15 cellular contexts compared by ENCODE assay signal in genomic region chr6:35305117-35305516, GRCh38. TPM values are rescaled to one million over a fixed set of nuclear protein-coding genes. Genes with fewer than 3 reads are reported as not detected.
DNase-seq lines count a peak whose midpoint lies in the region; ATAC-seq and TF ChIP-seq lines count a peak whose summit lies in the region.
"Had no signal": no experiment of that assay in that cellular context is flagged by ENCODE, and none has a peak within 500 bp of the region (broad histone marks: within the 10 kb centered on the region; RNA-seq: fewer than 3 reads in every experiment).

No MANE protein-coding gene starts in this region.

- DNase-seq in activated naive CD4-positive, alpha-beta T cell treated with anti-CD3 and anti-CD28 coated beads, Interleukin-2, amount 10 ng/mL, durations not matched to agents 7 days and 5 days: peak; percentile 38
- no peak for DNase-seq in activated naive CD4-positive, alpha-beta T cell (lab: John Stamatoyannopoulos, UW)
- DNase-seq in activated CD4-positive, alpha-beta memory T cell treated with anti-CD3 and anti-CD28 coated beads for 36 hours: peak; percentile 53
- no peak for DNase-seq in activated CD8-positive, alpha-beta memory T cell treated with anti-CD3 and anti-CD28 coated beads, Interleukin-2, amount 10 ng/mL, durations not matched to agents 7 days and 5 days
- no peak for DNase-seq in naive thymus-derived CD8-positive, alpha-beta T cell
- DNase-seq: NCI-H146; NCI-H446; stimulated activated naive CD8-positive, alpha-beta T cell treated with anti-CD3 and anti-CD28 coated beads, Interleukin-15, amount 100 ng/mL, for 72 hours; uterus had no signal

- H3K27me3 ChIP-seq in neutrophil: no peaks in the 10 kb centered on the region
- H3K27me3 ChIP-seq: uterus had no signal

- intact Hi-C loops in activated CD4-positive, alpha-beta memory T cell treated with anti-CD3 and anti-CD28 coated beads for 36 hours (cut with micrococcal nuclease): no loop called here

- peaks cover 70% of the 10 kb centered on the region for H3K36me3 Mint-ChIP-seq in activated naive CD4-positive, alpha-beta T cell treated with anti-CD3 and anti-CD28 coated beads, Interleukin-2, amount 10 ng/mL, durations not matched to agents 7 days and 5 days
- H3K36me3 Mint-ChIP-seq in activated CD4-positive, alpha-beta memory T cell treated with anti-CD3 and anti-CD28 coated beads for 36 hours: peaks cover 28% of the 10 kb centered on the region
- H3K36me3 Mint-ChIP-seq in activated CD8-positive, alpha-beta memory T cell treated with anti-CD3 and anti-CD28 coated beads, Interleukin-2, amount 10 ng/mL, durations not matched to agents 7 days and 5 days: peaks cover 44% of the 10 kb centered on the region
- peaks cover 5 to 54% (median 28%) of the 10 kb centered on the region in 3 donors for H3K36me3 Mint-ChIP-seq in naive thymus-derived CD8-positive, alpha-beta T cell

- POLR2A ChIA-PET in HEK293 (lab: Yijun Ruan, JAX): interaction anchor here (0.6 to 2.0 kb wide), 4 partner anchors 13 to 1356 kb away, joined by 3 to 16 read pairs (median 6); partner anchors contain the start of gene RPL10A
- POLR2A ChIA-PET in activated CD4-positive, alpha-beta memory T cell treated with anti-CD3 and anti-CD28 coated beads for 36 hours (lab: Charles Lee): interaction anchor here (0.5 kb wide), 1 partner anchor 245 kb away, joined by 3 read pairs; no protein-coding TSS in a partner anchor
- POLR2A ChIA-PET in naive thymus-derived CD8-positive, alpha-beta T cell (lab: Charles Lee): interaction anchor here (0.6 to 26.1 kb wide), 3 partner anchors 16 to 238 kb away, joined by 3 to 766 read pairs (median 3); no protein-coding TSS in a partner anchor

- H3K4me3 ChIP-seq in HEK293 (ENCODE audit: low read depth, low read length) (no peak overlapping the region), neutrophil (ENCODE audit: low read depth in 1 of 2, low read length in 1 of 2) (no peak overlapping the region)
- H3K4me3 ChIP-seq: uterus had no signal

- H3K27me3 Mint-ChIP-seq in activated naive CD4-positive, alpha-beta T cell treated with anti-CD3 and anti-CD28 coated beads, Interleukin-2, amount 10 ng/mL, durations not matched to agents 7 days and 5 days: no peaks in the 10 kb centered on the region
- no peaks in the 10 kb centered on the region for H3K27me3 Mint-ChIP-seq in activated CD4-positive, alpha-beta memory T cell treated with anti-CD3 and anti-CD28 coated beads for 36 hours
- H3K27me3 Mint-ChIP-seq in activated CD8-positive, alpha-beta memory T cell treated with anti-CD3 and anti-CD28 coated beads, Interleukin-2, amount 10 ng/mL, durations not matched to agents 7 days and 5 days: no peaks in the 10 kb centered on the region
- no peaks in the 10 kb centered on the region for H3K27me3 Mint-ChIP-seq in naive thymus-derived CD8-positive, alpha-beta T cell
- H3K27me3 Mint-ChIP-seq: memory B cell; stimulated activated naive CD8-positive, alpha-beta T cell treated with anti-CD3 and anti-CD28 coated beads, Interleukin-15, amount 100 ng/mL, for 72 hours had no signal

- H3K4me1 Mint-ChIP-seq in activated naive CD4-positive, alpha-beta T cell treated with anti-CD3 and anti-CD28 coated beads, Interleukin-2, amount 10 ng/mL, durations not matched to agents 7 days and 5 days: peaks cover 88% of the 10 kb centered on the region
- peaks cover 79% of the 10 kb centered on the region for H3K4me1 Mint-ChIP-seq in activated CD4-positive, alpha-beta memory T cell treated with anti-CD3 and anti-CD28 coated beads for 36 hours (ENCODE audit: low read depth)
- peaks cover 74% of the 10 kb centered on the region for H3K4me1 Mint-ChIP-seq in activated CD8-positive, alpha-beta memory T cell treated with anti-CD3 and anti-CD28 coated beads, Interleukin-2, amount 10 ng/mL, durations not matched to agents 7 days and 5 days
- H3K4me1 Mint-ChIP-seq in naive thymus-derived CD8-positive, alpha-beta T cell: peaks cover 50 to 89% (median 82%) of the 10 kb centered on the region in 4 donors

- H3K27ac ChIP-seq in HEK293 (ENCODE audit: extremely low read depth, low read depth, low read length): no peak overlapping the region
- peak overlapping the region; percentile 98 for H3K27ac ChIP-seq in neutrophil
- H3K27ac ChIP-seq: uterus had no signal

- ATAC-seq in GM18907 (IDR thresholded peaks at IDR 0.05; ENCODE audit: unreplicated experiment): no peak
- no peak for ATAC-seq in activated CD8-positive, alpha-beta memory T cell treated with anti-CD3 and anti-CD28 coated beads, Interleukin-2, amount 10 ng/mL, durations not matched to agents 7 days and 5 days
- ATAC-seq in naive thymus-derived CD8-positive, alpha-beta T cell: no peak
- ATAC-seq: Right ventricle myocardium inferior; stimulated activated naive CD8-positive, alpha-beta T cell treated with anti-CD3 and anti-CD28 coated beads, Interleukin-15, amount 100 ng/mL, for 72 hours had no signal

- H3K9me3 ChIP-seq in HEK293 (ENCODE audit: control insufficient read depth, insufficient read depth, low read depth, low read length) (no peaks in the 10 kb centered on the region), neutrophil (no peaks in the 10 kb centered on the region)
- H3K9me3 ChIP-seq: uterus had no signal

- peak overlapping the region; percentile 24 for H3K27ac Mint-ChIP-seq in activated naive CD4-positive, alpha-beta T cell treated with anti-CD3 and anti-CD28 coated beads, Interleukin-2, amount 10 ng/mL, durations not matched to agents 7 days and 5 days
- peak overlapping the region; percentile 2 for H3K27ac Mint-ChIP-seq in activated CD4-positive, alpha-beta memory T cell treated with anti-CD3 and anti-CD28 coated beads for 36 hours
- H3K27ac Mint-ChIP-seq in activated CD8-positive, alpha-beta memory T cell treated with anti-CD3 and anti-CD28 coated beads, Interleukin-2, amount 10 ng/mL, durations not matched to agents 7 days and 5 days: no peak overlapping the region
- H3K27ac Mint-ChIP-seq in naive thymus-derived CD8-positive, alpha-beta T cell: peak overlapping the region in 5 of 10 donors; percentile 24 to 100 (median 81)

- H3K4me1 ChIP-seq in HEK293 (ENCODE audit: control insufficient read depth, insufficient read depth, low read length) (no peaks in the 10 kb centered on the region), neutrophil (ENCODE audit: control insufficient read depth in 1 of 2, insufficient read depth in 1 of 2, low read depth in 1 of 2, low read length in 1 of 2) (peaks cover 59 to 64% of the 10 kb centered on the region in 2 experiments)
- H3K4me1 ChIP-seq: uterus had no signal

- H3K9me3 Mint-ChIP-seq in activated naive CD4-positive, alpha-beta T cell treated with anti-CD3 and anti-CD28 coated beads, Interleukin-2, amount 10 ng/mL, durations not matched to agents 7 days and 5 days: no peaks in the 10 kb centered on the region
- H3K9me3 Mint-ChIP-seq in activated CD4-positive, alpha-beta memory T cell treated with anti-CD3 and anti-CD28 coated beads for 36 hours: no peaks in the 10 kb centered on the region
- no peaks in the 10 kb centered on the region for H3K9me3 Mint-ChIP-seq in activated CD8-positive, alpha-beta memory T cell treated with anti-CD3 and anti-CD28 coated beads, Interleukin-2, amount 10 ng/mL, durations not matched to agents 7 days and 5 days (ENCODE audit: low read depth)
- no peaks in the 10 kb centered on the region for H3K9me3 Mint-ChIP-seq in naive thymus-derived CD8-positive, alpha-beta T cell
- H3K9me3 Mint-ChIP-seq: memory B cell; neural crest cell; stimulated activated naive CD8-positive, alpha-beta T cell treated with anti-CD3 and anti-CD28 coated beads, Interleukin-15, amount 100 ng/mL, for 72 hours had no signal

- CTCF ChIA-PET in activated naive CD4-positive, alpha-beta T cell treated with anti-CD3 and anti-CD28 coated beads, Interleukin-2, amount 10 ng/mL, durations not matched to agents 7 days and 5 days (lab: Charles Lee): interaction anchor here (0.8 to 1.7 kb wide), 4 partner anchors 10 to 37 kb away, joined by 3 to 7 read pairs (median 6); no protein-coding TSS in a partner anchor
- CTCF ChIA-PET in HEK293 (lab: Yijun Ruan, JAX): interaction anchor here (0.6 to 4.3 kb wide), 15 partner anchors 9 to 473 kb away, joined by 3 to 32 read pairs (median 4); no protein-coding TSS in a partner anchor
- CTCF ChIA-PET in activated CD4-positive, alpha-beta memory T cell treated with anti-CD3 and anti-CD28 coated beads for 36 hours (lab: Charles Lee): interaction anchor here (0.6 to 1.8 kb wide), 9 partner anchors 9 to 163 kb away, joined by 3 to 8 read pairs (median 4); partner anchors contain the start of genes PPARD and RPL10A
- CTCF ChIA-PET in activated CD8-positive, alpha-beta memory T cell treated with anti-CD3 and anti-CD28 coated beads, Interleukin-2, amount 10 ng/mL, durations not matched to agents 7 days and 5 days (lab: Charles Lee): interaction anchor here (0.6 to 2.4 kb wide), 6 partner anchors 8 to 1040 kb away, joined by 3 to 6 read pairs (median 3); partner anchors contain the start of gene DEF6

- 0 out of 2 replicates have a peak, but pooled peaks have one; percentile 19 for TF ChIP-seq CTCF in HEK293 (tag by site-specific recombination; IDR thresholded peaks at IDR 0.05)
- no peak for TF ChIP-seq CTCF in neutrophil (IDR thresholded peaks at IDR 0.05)

- no peaks in the 10 kb centered on the region for H3K36me3 ChIP-seq in HEK293 (ENCODE audit: control insufficient read depth in 2 of 2, insufficient read depth in 1 of 2, low read length in 2 of 2)
- H3K36me3 ChIP-seq in neutrophil: peaks cover 33% of the 10 kb centered on the region
- H3K36me3 ChIP-seq: uterus had no signal

- H3K4me3 Mint-ChIP-seq in activated naive CD4-positive, alpha-beta T cell treated with anti-CD3 and anti-CD28 coated beads, Interleukin-2, amount 10 ng/mL, durations not matched to agents 7 days and 5 days: no peak overlapping the region
- H3K4me3 Mint-ChIP-seq in activated CD4-positive, alpha-beta memory T cell treated with anti-CD3 and anti-CD28 coated beads for 36 hours: no peak overlapping the region
- no peak overlapping the region for H3K4me3 Mint-ChIP-seq in activated CD8-positive, alpha-beta memory T cell treated with anti-CD3 and anti-CD28 coated beads, Interleukin-2, amount 10 ng/mL, durations not matched to agents 7 days and 5 days
- peak overlapping the region in 5 of 10 donors; percentile 10 to 58 (median 34) for H3K4me3 Mint-ChIP-seq in naive thymus-derived CD8-positive, alpha-beta T cell
- H3K4me3 Mint-ChIP-seq: memory B cell, neural crest cell had no signal

RNA-seq across cellular contexts. Expression of gene DEF6, which starts 7.5 kb away (rescaled TPM):
- 100 to 1,000 TPM; 103 TPM for total RNA-seq in activated CD4-positive, alpha-beta memory T cell treated with anti-CD3 and anti-CD28 coated beads for 36 hours
- 100 to 1,000 TPM; 153 to 194 TPM for total RNA-seq in activated CD8-positive, alpha-beta memory T cell treated with anti-CD3 and anti-CD28 coated beads, Interleukin-2, amount 10 ng/mL, durations not matched to agents 7 days and 5 days
- 100 to 1,000 TPM; 263 to 268 TPM for total RNA-seq in naive thymus-derived CD8-positive, alpha-beta T cell
- polyA plus RNA-seq in naive thymus-derived CD8-positive, alpha-beta T cell: 100 to 1,000 TPM in 2 of 3 donors, 10 to 100 TPM in 1; 93.7 to 196 (median 136) TPM

RNA-seq across cellular contexts. Expression of gene PPARD, which starts 37.2 kb away (rescaled TPM):
- total RNA-seq in activated CD4-positive, alpha-beta memory T cell treated with anti-CD3 and anti-CD28 coated beads for 36 hours: 10 to 100 TPM; 19.9 to 20.9 TPM
- 10 to 100 TPM; 16.4 to 18.8 TPM for total RNA-seq in activated CD8-positive, alpha-beta memory T cell treated with anti-CD3 and anti-CD28 coated beads, Interleukin-2, amount 10 ng/mL, durations not matched to agents 7 days and 5 days
- total RNA-seq in naive thymus-derived CD8-positive, alpha-beta T cell: 10 to 100 TPM; 48.7 to 50.6 TPM
- polyA plus RNA-seq in naive thymus-derived CD8-positive, alpha-beta T cell: 10 to 100 TPM in 1 of 3 donors, 1 to 10 TPM in 2; 1.9 to 14.3 (median 5.5) TPM

RNA-seq across cellular contexts. Expression of gene ZNF76, which starts 45.6 kb away (rescaled TPM):
- 10 to 100 TPM; 35.2 to 38.5 TPM for total RNA-seq in activated CD4-positive, alpha-beta memory T cell treated with anti-CD3 and anti-CD28 coated beads for 36 hours
- total RNA-seq in activated CD8-positive, alpha-beta memory T cell treated with anti-CD3 and anti-CD28 coated beads, Interleukin-2, amount 10 ng/mL, durations not matched to agents 7 days and 5 days: 10 to 100 TPM; 55.0 to 61.8 TPM
- total RNA-seq in naive thymus-derived CD8-positive, alpha-beta T cell: 10 to 100 TPM; 94.7 to 96.8 TPM
- polyA plus RNA-seq in naive thymus-derived CD8-positive, alpha-beta T cell: 10 to 100 TPM; 22.1 to 35.9 (median 30.7) TPM

Comparison
In these comparisons a context has a peak if more than half of its experiments do, and no peak if none do; other contexts are left out.
1. DNase-seq: peak in activated naive CD4-positive, alpha-beta T cell treated with anti-CD3 and anti-CD28 coated beads, Interleukin-2, amount 10 ng/mL, durations not matched to agents 7 days and 5 days (single experiment) and activated CD4-positive, alpha-beta memory T cell treated with anti-CD3 and anti-CD28 coated beads for 36 hours (single experiment); none in activated naive CD4-positive, alpha-beta T cell (0 of 4), activated CD8-positive, alpha-beta memory T cell treated with anti-CD3 and anti-CD28 coated beads, Interleukin-2, amount 10 ng/mL, durations not matched to agents 7 days and 5 days (single experiment) and naive thymus-derived CD8-positive, alpha-beta T cell (0 of 10).